Comparison of ENCODE assay signal across 7 cellular contexts in the genomic region with DNA sequence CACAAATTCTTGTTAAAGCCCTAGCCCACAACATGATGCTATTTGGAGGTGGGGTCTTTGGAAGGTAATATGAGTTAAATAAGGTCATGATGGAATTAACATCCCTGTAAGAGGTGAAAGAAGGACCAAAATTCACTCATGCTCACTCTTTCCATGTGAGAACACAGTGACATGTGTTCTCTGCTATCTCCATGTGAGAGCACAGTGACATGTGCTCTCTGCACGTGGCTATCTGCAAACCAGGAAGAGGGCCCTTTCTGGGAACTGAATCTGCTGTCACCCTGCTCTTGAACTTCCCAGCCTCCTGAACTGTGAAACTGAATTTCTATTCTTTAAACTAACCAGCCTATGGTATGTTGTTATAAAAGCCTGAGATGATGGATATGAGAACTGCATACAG.
"Had no signal": no experiment of that assay in that cellular context is flagged by ENCODE, and none has a peak within 500 bp of the region (broad histone marks: within the 10 kb centered on the region; RNA-seq: fewer than 3 reads in every experiment).

No MANE protein-coding gene starts in this region.

- H3K27ac ChIP-seq: GM23248 had no signal

- FAIRE-seq: H54, HTR-8/SVneo had no signal

- H3K4me1 Mint-ChIP-seq: H9, IgD-negative memory B cell had no signal

- H3K36me3 Mint-ChIP-seq: IgD-negative memory B cell had no signal

- H2AFZ ChIP-seq: GM23248 had no signal

- DNase-seq: GM23248, GOT3, H9, HCEC 1CT had no signal

- H3K27me3 Mint-ChIP-seq: IgD-negative memory B cell had no signal

- H3K9ac ChIP-seq: GM23248 had no signal

- H3K4me3 ChIP-seq: GM23248 had no signal

- H3K27ac Mint-ChIP-seq: H9, IgD-negative memory B cell had no signal

- H3K4me3 Mint-ChIP-seq: H9, IgD-negative memory B cell had no signal
